In genomic region chr19:54190942-54191670, GRCh38 we compare ENCODE assay signal across 8 cellular contexts. TPM values are rescaled to one million over a fixed set of nuclear protein-coding genes. Genes with fewer than 3 reads are reported as not detected.
DNase-seq lines count a peak whose midpoint lies in the region; ATAC-seq and TF ChIP-seq lines count a peak whose summit lies in the region.

Gene TSEN34 (plus strand): TSS chr19:54191308. CDS start chr19:54191365, 57 bp downstream.

- H3K36me3 ChIP-seq in Peyer's patch (peaks cover 0 to 29% (median 0%) of the 10 kb centered on the region in 3 donors), tibial artery (peaks cover 8 to 34% (median 11%) of the 10 kb centered on the region in 3 donors)

- H3K27me3 ChIP-seq in Peyer's patch (no peaks in the 10 kb centered on the region), tibial artery (no peaks in the 10 kb centered on the region)

- peak within 1 kb of the TSS; percentile 98 to 100 (median 99) for H3K27ac ChIP-seq in Peyer's patch
- peak within 1 kb of the TSS; percentile 92 to 97 for H3K27ac ChIP-seq in tibial artery

- DNase-seq in ELF-1 (ENCODE audit: low read depth, low spot score) (peak; percentile 95), Peyer's patch (peak; percentile 90 to 95 (median 92)), glomerular visceral epithelial cell (ENCODE audit: extremely low spot score) (peak; percentile 92), omental fat pad (ENCODE audit: low spot score) (peak; percentile 62), tibial artery (peak; percentile 85 to 86)
- DNase-seq in activated naive CD4-positive, alpha-beta T cell treated with Interleukin-2 at 50 U/mL for 16 hours: peak; percentile 86

- H3K4me1 ChIP-seq in Peyer's patch (peaks cover 0 to 32% (median 14%) of the 10 kb centered on the region in 4 donors), tibial artery (peaks cover 4 to 24% (median 19%) of the 10 kb centered on the region in 4 donors)

- ATAC-seq in GM21619 (IDR thresholded peaks at IDR 0.05; ENCODE audit: unreplicated experiment) (peak; percentile 23), omental fat pad (ENCODE audit: low FRiP score) (peak; percentile 37)

- H3K9me3 ChIP-seq in Peyer's patch: no peaks in the 10 kb centered on the region
- H3K9me3 ChIP-seq in tibial artery: no peaks in the 10 kb centered on the region

- peak within 1 kb of the TSS; percentile 77 to 93 (median 91) for H3K4me3 ChIP-seq in Peyer's patch
- peak within 1 kb of the TSS; percentile 71 to 82 for H3K4me3 ChIP-seq in tibial artery

- no peak for TF ChIP-seq RAD21 in Ishikawa (IDR thresholded peaks at IDR 0.05; ENCODE audit: low read depth)

- peak; percentile 58 to 66 for TF ChIP-seq POLR2A in Peyer's patch (IDR thresholded peaks at IDR 0.05)

- TF ChIP-seq EP300 in Ishikawa (IDR thresholded peaks at IDR 0.05; ENCODE audit: borderline replicate concordance): no peak

- intact Hi-C loops in tibial artery (cut with DNase I; ENCODE audit: low total_unique reads): no loop called here

- peak in 1 of 6 experiments; percentile 12 for TF ChIP-seq CTCF in Peyer's patch (IDR thresholded peaks at IDR 0.05)
- no peak for TF ChIP-seq CTCF in omental fat pad (IDR thresholded peaks at IDR 0.05)
- no peak for TF ChIP-seq CTCF in tibial artery (IDR thresholded peaks at IDR 0.05)

TF ChIP-seq in Ishikawa, 13 proteins besides CTCF, POLR2A, EP300 and RAD21:
- 0 out of 2 replicates have a peak, but pooled peaks have one; percentile 7 for TF ChIP-seq YY1 (IDR thresholded peaks at IDR 0.05; ENCODE audit: low read depth)
- no peak for TF ChIP-seq CREB1 (IDR thresholded peaks at IDR 0.05; ENCODE audit: low read depth)
- TF ChIP-seq TAF1 (IDR thresholded peaks at IDR 0.05; ENCODE audit: low read depth): peak; percentile 45; the same call in 1 of the 2 replicates
- 0 out of 2 replicates have a peak, but pooled peaks have one; percentile 27 for TF ChIP-seq REST (IDR thresholded peaks at IDR 0.05; ENCODE audit: low read depth)
- no peak for TF ChIP-seq EGR1 (IDR thresholded peaks at IDR 0.05)

RNA-seq across cellular contexts. Expression of gene TSEN34, which starts in this region (rescaled TPM):
- total RNA-seq in Peyer's patch (10 to 100 TPM; 29.7 to 50.4 (median 42.2) TPM), omental fat pad (10 to 100 TPM; 36.1 to 49.3 (median 40.3) TPM)

Comparison
In these comparisons a context has a peak if more than half of its experiments do, and no peak if none do; other contexts are left out.
1. Peak in every context shown above with its lines: DNase-seq, ATAC-seq, H3K4me3 ChIP-seq and H3K27ac ChIP-seq.